In the genomic region with DNA sequence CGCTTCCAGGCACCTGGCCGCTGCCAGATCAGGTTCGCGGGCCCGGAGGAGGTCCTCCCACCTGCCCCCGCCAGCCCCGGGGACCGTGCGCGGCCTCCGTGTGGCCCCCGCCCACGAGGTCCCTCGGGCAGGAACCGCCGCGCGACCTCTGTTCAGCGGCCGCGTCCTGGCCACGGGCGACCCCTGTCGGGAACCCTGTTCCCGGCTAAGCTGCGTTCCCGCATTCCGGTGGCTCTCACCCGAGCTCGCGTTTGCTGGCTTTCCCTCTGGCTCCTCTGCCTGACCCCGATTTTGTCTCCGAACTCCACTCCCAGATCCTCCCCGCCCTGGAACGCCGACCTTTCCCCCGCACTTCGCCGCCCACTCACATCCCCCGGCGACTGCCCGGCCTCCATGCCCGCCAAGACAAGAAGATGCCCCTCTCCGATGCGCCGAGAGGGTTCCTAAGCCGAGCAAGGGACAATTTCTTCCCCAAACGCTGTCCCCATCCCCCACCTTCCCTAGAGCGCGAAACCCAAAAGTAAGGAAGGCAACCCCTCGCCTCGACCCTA, we compare ENCODE assay signal across 8 cellular contexts. TPM values are rescaled to one million over a fixed set of nuclear protein-coding genes. Genes with fewer than 3 reads are reported as not detected.
A peak's percentile ranks its signal among the peaks of the same experiment; 100 is the strongest.
DNase-seq lines count a peak whose midpoint lies in the region; ATAC-seq and TF ChIP-seq lines count a peak whose summit lies in the region.

No MANE protein-coding gene starts in this region.

- H3K4me3 ChIP-seq in MM.1S (ENCODE audit: low read length): peak overlapping the region; percentile 85
- H3K4me3 ChIP-seq in fibroblast of pulmonary artery (replicated peaks; ENCODE audit: low read depth, low read length): peak overlapping the region; percentile 62
- peak overlapping the region; percentile 6 to 66 (median 56) for H3K4me3 ChIP-seq in transverse colon

- no peak for TF ChIP-seq EP300 in transverse colon (IDR thresholded peaks at IDR 0.05; ENCODE audit: low read depth)

- H3K9me3 ChIP-seq in MM.1S (replicated peaks; ENCODE audit: insufficient read depth, low read length): no peaks in the 10 kb centered on the region
- no peaks in the 10 kb centered on the region for H3K9me3 ChIP-seq in transverse colon

- TF ChIP-seq CTCF in MM.1S (IDR thresholded peaks at IDR 0.05; ENCODE audit: low read length): peak; percentile 49
- peak; percentile 34 for TF ChIP-seq CTCF in fibroblast of pulmonary artery (IDR thresholded peaks at IDR 0.05; ENCODE audit: low read length, missing control alignments)
- TF ChIP-seq CTCF in natural killer cell (IDR thresholded peaks at IDR 0.05): peak; percentile 45
- peak; percentile 12 to 43 (median 36) for TF ChIP-seq CTCF in transverse colon (IDR thresholded peaks at IDR 0.05)

- in situ Hi-C loops in transverse colon (cut with MboI; ENCODE audit: low pct_ligation_motif_present in 1 of 4, low pct_unique_long_range_greater_than_20kb in 1 of 4, low sequenced_read_pairs in 3 of 4): loop anchor here (10.0 to 25.0 kb wide), 4 partner anchors 144 to 746 kb away; no protein-coding TSS in a partner anchor

- ATAC-seq in activated T-cell treated with anti-CD3 and anti-CD28 coated beads, Interleukin-2, amount 50 U/mL, for 4 hours: peak; percentile 18 to 24
- ATAC-seq in natural killer cell: peak; percentile 42 to 51 (median 48)

- 2% methylated on average over 35 of the region's 52 CpGs; no CpG with 5 or more reads in 1 of the 2 donors for WGBS in transverse colon (ENCODE audit: low coverage in 1 of 2), 2 donors

- peak; percentile 1 for DNase-seq in NCI-H748 (lab: John Stamatoyannopoulos, UW; ENCODE audit: unreplicated experiment)
- DNase-seq in NCI-H748 treated with DMSO at 0.1 percent for 48 hours (lab: John Stamatoyannopoulos, UW): no peak
- DNase-seq in MM.1S: peak; percentile 31
- peak; percentile 45 for DNase-seq in activated T-cell treated with anti-CD3 and anti-CD28 coated beads, Interleukin-2, amount 50 U/mL, for 4 hours
- DNase-seq in fibroblast of pulmonary artery (ENCODE audit: low read depth): peak; percentile 42
- DNase-seq in natural killer cell: peak; percentile 52
- peak; percentile 50 for DNase-seq in transverse colon
- DNase-seq in NCI-H2227 treated with DMSO at 0.1 percent for 48 hours (lab: John Stamatoyannopoulos, UW): no peak

- H2AFZ ChIP-seq in MM.1S (ENCODE audit: low read length): no peak overlapping the region

- intact Hi-C loops in natural killer cell (cut with micrococcal nuclease) (loop anchor here (1.0 to 5.0 kb wide), 4 partner anchors 146 to 490 kb away; no protein-coding TSS in a partner anchor), transverse colon (cut with DNase I; ENCODE audit: low total_unique reads) (no loop called here)

- H3K27ac ChIP-seq in MM.1S (ENCODE audit: low read length): peak overlapping the region; percentile 73; the same call in 1 of the 2 replicates
- H3K27ac ChIP-seq in transverse colon: peak overlapping the region; percentile 73 to 79 (median 74)

- peak overlapping the region; percentile 83; the same call in 1 of the 2 replicates for H3K9ac ChIP-seq in MM.1S (ENCODE audit: low read length)

- H3K27ac Mint-ChIP-seq in natural killer cell: peak overlapping the region; percentile 87 to 95

- no peaks in the 10 kb centered on the region for H3K9me3 Mint-ChIP-seq in activated T-cell treated with anti-CD3 and anti-CD28 coated beads, Interleukin-2, amount 50 U/mL, for 4 hours
- no peaks in the 10 kb centered on the region for H3K9me3 Mint-ChIP-seq in natural killer cell

- H3K36me3 ChIP-seq in MM.1S (replicated peaks; ENCODE audit: insufficient read depth, low read length) (no peaks in the 10 kb centered on the region; the same call in 1 of the 2 replicates), transverse colon (no peaks in the 10 kb centered on the region)

- H3K9me2 ChIP-seq in MM.1S (replicated peaks; ENCODE audit: insufficient read depth, low read length): no peaks in the 10 kb centered on the region

- H4K20me1 ChIP-seq in MM.1S (ENCODE audit: insufficient read depth, low read length): peaks cover 36% of the 10 kb centered on the region

- H3K4me3 Mint-ChIP-seq in activated T-cell treated with anti-CD3 and anti-CD28 coated beads, Interleukin-2, amount 50 U/mL, for 4 hours: peak overlapping the region; percentile 97
- H3K4me3 Mint-ChIP-seq in natural killer cell: peak overlapping the region; percentile 98

- no peaks in the 10 kb centered on the region for H3K27me3 ChIP-seq in MM.1S (replicated peaks; ENCODE audit: insufficient read depth, low read length)
- peaks cover 63% of the 10 kb centered on the region for H3K27me3 ChIP-seq in transverse colon

- H3K4me1 ChIP-seq in MM.1S (ENCODE audit: low read length) (peaks cover 13% of the 10 kb centered on the region; the same call in 1 of the 2 replicates), transverse colon (peaks cover 5 to 38% (median 28%) of the 10 kb centered on the region in 4 donors)

- peaks cover 13% of the 10 kb centered on the region for H3F3A ChIP-seq in MM.1S (ENCODE audit: insufficient read depth, low read length)

- no peak for TF ChIP-seq POLR2A in transverse colon (IDR thresholded peaks at IDR 0.05)

- H3K4me1 Mint-ChIP-seq in activated T-cell treated with anti-CD3 and anti-CD28 coated beads, Interleukin-2, amount 50 U/mL, for 4 hours (ENCODE audit: low read depth): peaks cover 56% of the 10 kb centered on the region
- peaks cover 62 to 78% of the 10 kb centered on the region in 2 donors for H3K4me1 Mint-ChIP-seq in natural killer cell

- peaks cover 4% of the 10 kb centered on the region for H3K36me3 Mint-ChIP-seq in activated T-cell treated with anti-CD3 and anti-CD28 coated beads, Interleukin-2, amount 50 U/mL, for 4 hours (ENCODE audit: insufficient read depth)
- no peaks in the 10 kb centered on the region for H3K36me3 Mint-ChIP-seq in natural killer cell

- peak overlapping the region; percentile 90 for H3K4me2 ChIP-seq in MM.1S (ENCODE audit: low read depth, low read length)

- H3K79me2 ChIP-seq in MM.1S (ENCODE audit: low read length): peaks cover 77% of the 10 kb centered on the region

- H3K27me3 Mint-ChIP-seq in activated T-cell treated with anti-CD3 and anti-CD28 coated beads, Interleukin-2, amount 50 U/mL, for 4 hours (ENCODE audit: low read depth): no peaks in the 10 kb centered on the region
- peaks cover 0 to 12% of the 10 kb centered on the region in 2 donors for H3K27me3 Mint-ChIP-seq in natural killer cell (ENCODE audit: low read depth in 2 of 2)

RNA-seq across cellular contexts. Expression of a gene that starts 2.3 kb away (rescaled TPM):
- 10 to 100 TPM; 16.4 to 22.0 (median 20.6) TPM for total RNA-seq in activated T-cell treated with anti-CD3 and anti-CD28 coated beads, Interleukin-2, amount 50 U/mL, for 4 hours
- total RNA-seq in natural killer cell (10 to 100 TPM; 50.4 to 70.4 (median 52.2) TPM), transverse colon (1 to 10 TPM in 3 of 4 donors, under 1 TPM in 1; 0.60 to 8.6 (median 2.5) TPM)

Comparison
In these comparisons a context has a peak if more than half of its experiments do, and no peak if none do; other contexts are left out.
1. DNase-seq: peak in NCI-H748 (single experiment), MM.1S (single experiment), activated T-cell treated with anti-CD3 and anti-CD28 coated beads, Interleukin-2, amount 50 U/mL, for 4 hours (single experiment), fibroblast of pulmonary artery (single experiment), natural killer cell (single experiment) and transverse colon (single experiment); none in NCI-H748 treated with DMSO at 0.1 percent for 48 hours (single experiment) and NCI-H2227 treated with DMSO at 0.1 percent for 48 hours (single experiment).
2. Peak in every context shown above with its lines, with median percentiles within 50 percentile points of each other: H3K4me3 ChIP-seq and CTCF ChIP-seq.